Comparison of ENCODE assay signal across 23 cellular contexts in the genomic region with DNA sequence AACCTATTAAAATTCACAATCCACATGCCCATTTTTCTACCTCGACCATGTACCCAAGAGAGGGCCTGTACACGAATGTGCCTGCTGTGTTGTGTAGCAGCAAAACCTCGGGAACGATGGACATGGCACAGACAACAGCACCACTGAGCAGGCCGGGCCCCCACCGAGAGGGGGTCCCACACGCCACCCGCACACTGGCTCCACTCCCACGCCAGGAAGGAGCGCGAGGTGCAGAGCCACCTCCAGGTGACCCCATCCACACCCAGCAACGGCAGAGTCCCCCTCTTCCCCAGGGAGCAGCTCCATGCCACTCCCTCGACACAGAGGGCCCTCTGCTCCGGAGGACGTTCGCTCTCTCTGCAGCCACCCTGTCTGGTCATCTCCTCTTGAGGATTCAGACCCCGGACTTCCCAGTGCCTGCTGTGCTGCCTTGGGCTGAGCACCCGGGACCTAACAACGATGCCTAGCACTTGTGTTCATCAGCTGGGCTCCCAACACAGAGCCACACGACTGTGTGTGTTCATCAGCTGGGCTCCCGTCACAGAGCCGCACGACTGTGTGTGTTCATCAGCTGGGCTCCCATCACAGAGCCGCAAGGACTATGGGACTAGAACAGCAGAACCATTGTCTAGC. TPM values are rescaled to one million over a fixed set of nuclear protein-coding genes. Genes with fewer than 3 reads are reported as not detected.
"Had no signal": no experiment of that assay in that cellular context is flagged by ENCODE, and none has a peak within 500 bp of the region (broad histone marks: within the 10 kb centered on the region; RNA-seq: fewer than 3 reads in every experiment).

No MANE protein-coding gene starts in this region.

- H3K4me1 ChIP-seq: prostate gland, right atrium auricular region, stomach, testis, upper lobe of left lung had no signal

- H3K27ac ChIP-seq: brain microvascular endothelial cell, prostate gland, right atrium auricular region, stomach, testis, upper lobe of left lung had no signal

- H3K9me3 ChIP-seq: prostate gland, right atrium auricular region, SK-N-SH, stomach, testis, upper lobe of left lung had no signal

- H3K36me3 ChIP-seq: brain microvascular endothelial cell, prostate gland, right atrium auricular region, stomach, upper lobe of left lung had no signal

- ATAC-seq: activated CD4-positive, alpha-beta T cell treated with anti-CD3 and anti-CD28 coated beads for 36 hours; activated CD8-positive, alpha-beta T cell treated with anti-CD3 and anti-CD28 coated beads for 36 hours; activated naive CD8-positive, alpha-beta T cell treated with anti-CD3 and anti-CD28 coated beads, Interleukin-2, amount 50 U/mL, for 24 hours; activated T-helper 17 cell treated with anti-CD3 and anti-CD28 coated beads, Interleukin-2, amount 50 U/mL, for 72 hours; esophagus mucosa; stimulated activated effector memory CD8-positive, alpha-beta T cell treated with anti-CD3 and anti-CD28 coated beads, Interleukin-12 subunit alpha, Interleukin-12 subunit beta, amount 100 ng/mL, for 72 hours; WTC11 had no signal

- DNase-seq: activated CD4-positive, alpha-beta T cell treated with anti-CD3 and anti-CD28 coated beads for 36 hours; activated CD8-positive, alpha-beta T cell treated with anti-CD3 and anti-CD28 coated beads for 36 hours; activated naive CD4-positive, alpha-beta T cell treated with anti-CD3 and anti-CD28 coated beads, Interleukin-2, amount 10 ng/mL, durations not matched to agents 7 days and 5 days; activated naive CD8-positive, alpha-beta T cell treated with anti-CD3 and anti-CD28 coated beads, Interleukin-2, amount 50 U/mL, for 24 hours; activated T-cell treated with anti-CD3 and anti-CD28 coated beads, Interleukin-2, amount 50 U/mL, for 1 hour; brain microvascular endothelial cell; cerebellar nuclear complex; effector CD4-positive, alpha-beta T cell; immature natural killer cell; nephron progenitor cell; occipital lobe; SK-N-SH; small intestine; stimulated activated CD4-positive, alpha-beta T cell treated with anti-CD3 and anti-CD28 coated beads, Interleukin-4, amount 100 ng/mL, for 24 hours; stomach; testis; upper lobe of left lung had no signal

- H3K4me2 ChIP-seq: SK-N-SH had no signal

- H3K9ac ChIP-seq: SK-N-SH had no signal

- H3K4me3 ChIP-seq: prostate gland, right atrium auricular region, stomach, testis, upper lobe of left lung had no signal

- H3K27me3 ChIP-seq: brain microvascular endothelial cell, right atrium auricular region, testis, upper lobe of left lung had no signal

RNA-seq across cellular contexts. Expression of a gene that starts 25.3 kb away (rescaled TPM):
- total RNA-seq: activated CD4-positive, alpha-beta T cell treated with anti-CD3 and anti-CD28 coated beads for 36 hours; activated CD8-positive, alpha-beta T cell treated with anti-CD3 and anti-CD28 coated beads for 36 hours; activated T-helper 17 cell treated with anti-CD3 and anti-CD28 coated beads, Interleukin-2, amount 50 U/mL, for 72 hours had no signal
